11 cellular contexts compared by ENCODE assay signal in the genomic region with DNA sequence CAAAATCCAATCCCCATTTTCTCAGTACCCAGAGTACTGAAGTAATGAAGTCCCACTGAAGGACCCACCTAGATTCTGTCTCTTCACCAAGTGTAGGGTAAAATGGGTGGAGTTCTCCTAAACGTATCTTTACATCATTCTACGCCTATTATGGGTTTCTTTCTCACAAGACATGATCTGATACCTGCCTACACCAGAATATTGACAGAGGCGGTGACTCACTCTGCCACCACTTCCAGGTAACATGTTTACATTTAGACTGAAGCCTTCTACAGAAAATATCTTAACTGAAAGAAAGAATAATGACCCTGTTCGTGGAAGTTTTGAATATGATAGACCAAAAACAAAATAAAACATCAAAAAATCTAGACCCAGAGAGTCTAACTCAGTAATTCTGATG.
DNase-seq lines count a peak whose midpoint lies in the region; ATAC-seq lines count a peak whose summit lies in the region.
"Had no signal": no experiment of that assay in that cellular context is flagged by ENCODE, and none has a peak within 500 bp of the region (broad histone marks: within the 10 kb centered on the region; RNA-seq: fewer than 3 reads in every experiment).

No MANE protein-coding gene starts in this region.

- CTCF ChIA-PET in activated CD4-positive, alpha-beta memory T cell treated with anti-CD3 and anti-CD28 coated beads for 36 hours (lab: Charles Lee) = interaction anchor here (0.7 kb wide), 1 partner anchor 185 kb away, joined by 4 read pairs; no protein-coding TSS in a partner anchor

- H3K9me3 Mint-ChIP-seq in activated CD4-positive, alpha-beta memory T cell treated with anti-CD3 and anti-CD28 coated beads for 36 hours = peaks cover 5% of the 10 kb centered on the region

- DNase-seq in HT-29 (ENCODE audit: low spot score) = peak; percentile 76
- peak; percentile 80 for DNase-seq in activated CD4-positive, alpha-beta memory T cell treated with anti-CD3 and anti-CD28 coated beads for 36 hours
- peak; percentile 69 for DNase-seq in central memory CD4-positive, alpha-beta T cell
- DNase-seq in stimulated activated CD4-positive, alpha-beta T cell treated with anti-CD3 and anti-CD28 coated beads, TNF-alpha, amount 100 ng/mL, for 48 hours (ENCODE audit: low read depth in 3 of 3) = peak; percentile 15 to 44 (median 44)
- DNase-seq in NCI-H187 treated with DMSO at 0.1 percent for 48 hours (lab: John Stamatoyannopoulos, UW) = no peak
- DNase-seq: DMS 273 treated with DMSO at 0.1 percent for 48 hours, erythroblast, ovary had no signal

- intact Hi-C loops in activated CD4-positive, alpha-beta memory T cell treated with anti-CD3 and anti-CD28 coated beads for 36 hours (cut with micrococcal nuclease) = loop anchor here (1.0 kb wide), 2 partner anchors 8 to 9 kb away; no protein-coding TSS in a partner anchor

- H3K4me1 Mint-ChIP-seq in activated CD4-positive, alpha-beta memory T cell treated with anti-CD3 and anti-CD28 coated beads for 36 hours (ENCODE audit: low read depth) = peaks cover 70% of the 10 kb centered on the region

- no peaks in the 10 kb centered on the region for H3K27me3 Mint-ChIP-seq in activated CD4-positive, alpha-beta memory T cell treated with anti-CD3 and anti-CD28 coated beads for 36 hours

- H3K27ac Mint-ChIP-seq in activated CD4-positive, alpha-beta memory T cell treated with anti-CD3 and anti-CD28 coated beads for 36 hours = peak overlapping the region; percentile 76

- no peak for ATAC-seq in HG02981 (IDR thresholded peaks at IDR 0.05; ENCODE audit: unreplicated experiment)
- no peak for ATAC-seq in HG03175 (IDR thresholded peaks at IDR 0.05; ENCODE audit: unreplicated experiment)
- no peak for ATAC-seq in GM21528 (IDR thresholded peaks at IDR 0.05; ENCODE audit: low FRiP score, unreplicated experiment)

- H3K36me3 Mint-ChIP-seq in activated CD4-positive, alpha-beta memory T cell treated with anti-CD3 and anti-CD28 coated beads for 36 hours = peaks cover 10% of the 10 kb centered on the region

- POLR2A ChIA-PET in activated CD4-positive, alpha-beta memory T cell treated with anti-CD3 and anti-CD28 coated beads for 36 hours (lab: Charles Lee) = interaction anchor here (0.7 kb wide), 1 partner anchor 22 kb away, joined by 3 read pairs; no protein-coding TSS in a partner anchor

- peak overlapping the region; percentile 37 for H3K4me3 Mint-ChIP-seq in activated CD4-positive, alpha-beta memory T cell treated with anti-CD3 and anti-CD28 coated beads for 36 hours
